14 cellular contexts compared by ENCODE assay signal in genomic region chr17:56710986-56711385, GRCh38.
DNase-seq lines count a peak whose midpoint lies in the region; ATAC-seq lines count a peak whose summit lies in the region.
"Had no signal": no experiment of that assay in that cellular context is flagged by ENCODE, and none has a peak within 500 bp of the region (broad histone marks: within the 10 kb centered on the region; RNA-seq: fewer than 3 reads in every experiment).

No MANE protein-coding gene starts in this region.

- H3K9me3 ChIP-seq in neuronal stem cell (replicated peaks in 1 of 2; ENCODE audit: control insufficient read depth in 2 of 2, insufficient read depth in 1 of 2, low read depth in 1 of 2, low read length in 2 of 2) = no peaks in the 10 kb centered on the region
- H3K9me3 ChIP-seq: HAP-1 had no signal

- WGBS in neuronal stem cell (ENCODE audit: extremely low coverage in 2 of 2, insufficient read length in 2 of 2, insufficient replicate concordance in 1 of 2), 2 donors = no CpG with 5 or more reads among the region's 6 CpGs

- H3K4me1 ChIP-seq in neuronal stem cell (ENCODE audit: control insufficient read depth in 2 of 2, insufficient read depth in 1 of 2, low read depth in 1 of 2, low read length in 2 of 2) = peaks cover 2 to 11% of the 10 kb centered on the region in 2 donors

- peak overlapping the region; percentile 5 for H3K18ac ChIP-seq in neuronal stem cell (ENCODE audit: low read length)

- H3K27ac ChIP-seq in neuronal stem cell (replicated peaks; ENCODE audit: low read length) = no peak overlapping the region
- H3K27ac ChIP-seq: BLaER1 treated with 17β-estradiol and CSF1 and Interleukin-3, amounts not matched to agents 10 nM and 100 nM had no signal

- no peak overlapping the region for H3K23ac ChIP-seq in neuronal stem cell (ENCODE audit: low read depth, low read length, poor library complexity)

- H4K8ac ChIP-seq in neuronal stem cell (ENCODE audit: low read depth, low read length) = no peak overlapping the region

- H3K4me3 ChIP-seq in neuronal stem cell (ENCODE audit: low read length in 2 of 2) = no peak overlapping the region
- H3K4me3 ChIP-seq: BLaER1 treated with 17β-estradiol and CSF1 and Interleukin-3, amounts not matched to agents 10 nM and 100 nM; HAP-1 had no signal

- peak; percentile 77 for DNase-seq in A172 (ENCODE audit: low spot score)
- DNase-seq in LHCN-M2 (ENCODE audit: low read depth) = peak; percentile 83
- peak; percentile 94 for DNase-seq in glomerular visceral epithelial cell (ENCODE audit: extremely low spot score)
- no peak for DNase-seq in neuronal stem cell (ENCODE audit: low spot score)
- no peak for DNase-seq in activated naive CD4-positive, alpha-beta T cell (lab: John Stamatoyannopoulos, UW)
- DNase-seq: NCI-H1105, NCI-H2081 treated with DMSO at 0.1 percent for 48 hours, NCI-H510A had no signal

- no peak overlapping the region for H2BK120ac ChIP-seq in neuronal stem cell (ENCODE audit: low read depth, low read length)

- H3K79me1 ChIP-seq in neuronal stem cell (ENCODE audit: low read depth, low read length) = no peaks in the 10 kb centered on the region

- H4K91ac ChIP-seq in neuronal stem cell (ENCODE audit: low read depth, low read length, poor library complexity) = no peak overlapping the region

- no peak overlapping the region for H3K14ac ChIP-seq in neuronal stem cell (ENCODE audit: low read length)

- no peak overlapping the region for H2BK12ac ChIP-seq in neuronal stem cell (ENCODE audit: low read length)

- H2BK15ac ChIP-seq in neuronal stem cell (ENCODE audit: low read length) = no peak overlapping the region

- H3K27me3 ChIP-seq in neuronal stem cell (ENCODE audit: control insufficient read depth in 3 of 3, insufficient read depth in 3 of 3, low read depth in 1 of 3, low read length in 3 of 3) = peaks cover 0 to 4% (median 0%) of the 10 kb centered on the region in 3 experiments
- H3K27me3 ChIP-seq: BLaER1 treated with 17β-estradiol and CSF1 and Interleukin-3, amounts not matched to agents 10 nM and 100 nM had no signal

- no peak overlapping the region for H2AK5ac ChIP-seq in neuronal stem cell (ENCODE audit: low read depth, low read length)

- no peak overlapping the region for H2BK5ac ChIP-seq in neuronal stem cell (ENCODE audit: low read length)

- H3K4me2 ChIP-seq in neuronal stem cell (ENCODE audit: insufficient read depth, low read length, poor library complexity, severe bottlenecking) = no peak overlapping the region
- H3K4me2 ChIP-seq: BLaER1 treated with 17β-estradiol and CSF1 and Interleukin-3, amounts not matched to agents 10 nM and 100 nM had no signal

- no peak overlapping the region for H2AFZ ChIP-seq in neuronal stem cell (ENCODE audit: low read length)

- H3K36me3 ChIP-seq in neuronal stem cell (replicated peaks in 1 of 2; ENCODE audit: control insufficient read depth in 2 of 2, insufficient read depth in 2 of 2, low read length in 2 of 2) = no peaks in the 10 kb centered on the region
- H3K36me3 ChIP-seq: BLaER1 treated with 17β-estradiol and CSF1 and Interleukin-3, amounts not matched to agents 10 nM and 100 nM; HAP-1 had no signal

- H3K4ac ChIP-seq in neuronal stem cell (ENCODE audit: low read length) = no peak overlapping the region

- ATAC-seq in GM19467 (IDR thresholded peaks at IDR 0.05; ENCODE audit: unreplicated experiment) (no peak), HG03280 (IDR thresholded peaks at IDR 0.05; ENCODE audit: unreplicated experiment) (no peak)
- ATAC-seq in activated CD4-positive, CD25-positive, alpha-beta regulatory T cell treated with anti-CD3 and anti-CD28 coated beads, Interleukin-2, amount 50 U/mL, for 24 hours = no peak
- ATAC-seq: Right ventricle myocardium inferior had no signal

- no peak overlapping the region for H3K9ac ChIP-seq in neuronal stem cell (ENCODE audit: low read depth, low read length, poor library complexity)
- H3K9ac ChIP-seq: BLaER1 treated with 17β-estradiol and CSF1 and Interleukin-3, amounts not matched to agents 10 nM and 100 nM had no signal

Comparison
In these comparisons a context has a peak if more than half of its experiments do, and no peak if none do; other contexts are left out.
1. DNase-seq: peak in A172 (single experiment), LHCN-M2 (single experiment) and glomerular visceral epithelial cell (single experiment); none in neuronal stem cell (single experiment) and activated naive CD4-positive, alpha-beta T cell (0 of 4).